ENCODE assay signal across 1 cellular context in the genomic region with DNA sequence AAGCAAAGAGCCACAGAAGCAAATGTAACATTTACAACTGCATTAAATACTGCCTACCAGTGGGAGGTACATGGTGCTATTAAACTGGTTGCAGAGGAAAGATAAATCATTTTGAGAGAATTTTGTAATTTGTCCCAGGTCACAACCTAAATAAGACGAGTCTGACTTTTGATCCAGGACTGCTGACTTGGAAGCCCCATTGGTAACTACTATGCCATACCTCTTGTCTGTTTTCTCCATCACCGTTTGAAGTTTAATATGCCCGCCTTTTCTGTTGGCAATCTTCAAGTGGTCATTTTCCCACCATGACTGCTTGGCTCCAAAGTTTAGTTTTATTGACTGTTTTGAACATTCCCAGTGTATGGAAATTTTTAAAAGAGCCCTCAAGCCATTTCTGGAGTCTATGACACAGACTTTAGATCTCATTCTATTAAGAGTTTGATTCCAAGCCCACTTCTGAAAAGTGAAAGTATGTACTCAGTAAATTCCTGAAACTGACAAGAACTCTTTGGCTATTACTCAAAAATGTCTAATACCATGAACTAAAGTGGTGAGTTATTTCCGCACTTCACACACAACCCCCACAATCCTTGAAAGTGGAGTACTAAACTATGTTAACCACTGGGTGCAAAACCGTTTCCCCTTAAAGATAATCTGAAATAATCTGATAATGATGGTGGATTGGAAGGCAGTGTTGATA.
TF ChIP-seq lines count a peak whose summit lies in the region.

No MANE protein-coding gene starts in this region.

TF ChIP-seq in SK-N-SH, 30 proteins besides CTCF, POLR2A, EP300 and RAD21 (continued from another document):
- TF ChIP-seq, protein P1, sequence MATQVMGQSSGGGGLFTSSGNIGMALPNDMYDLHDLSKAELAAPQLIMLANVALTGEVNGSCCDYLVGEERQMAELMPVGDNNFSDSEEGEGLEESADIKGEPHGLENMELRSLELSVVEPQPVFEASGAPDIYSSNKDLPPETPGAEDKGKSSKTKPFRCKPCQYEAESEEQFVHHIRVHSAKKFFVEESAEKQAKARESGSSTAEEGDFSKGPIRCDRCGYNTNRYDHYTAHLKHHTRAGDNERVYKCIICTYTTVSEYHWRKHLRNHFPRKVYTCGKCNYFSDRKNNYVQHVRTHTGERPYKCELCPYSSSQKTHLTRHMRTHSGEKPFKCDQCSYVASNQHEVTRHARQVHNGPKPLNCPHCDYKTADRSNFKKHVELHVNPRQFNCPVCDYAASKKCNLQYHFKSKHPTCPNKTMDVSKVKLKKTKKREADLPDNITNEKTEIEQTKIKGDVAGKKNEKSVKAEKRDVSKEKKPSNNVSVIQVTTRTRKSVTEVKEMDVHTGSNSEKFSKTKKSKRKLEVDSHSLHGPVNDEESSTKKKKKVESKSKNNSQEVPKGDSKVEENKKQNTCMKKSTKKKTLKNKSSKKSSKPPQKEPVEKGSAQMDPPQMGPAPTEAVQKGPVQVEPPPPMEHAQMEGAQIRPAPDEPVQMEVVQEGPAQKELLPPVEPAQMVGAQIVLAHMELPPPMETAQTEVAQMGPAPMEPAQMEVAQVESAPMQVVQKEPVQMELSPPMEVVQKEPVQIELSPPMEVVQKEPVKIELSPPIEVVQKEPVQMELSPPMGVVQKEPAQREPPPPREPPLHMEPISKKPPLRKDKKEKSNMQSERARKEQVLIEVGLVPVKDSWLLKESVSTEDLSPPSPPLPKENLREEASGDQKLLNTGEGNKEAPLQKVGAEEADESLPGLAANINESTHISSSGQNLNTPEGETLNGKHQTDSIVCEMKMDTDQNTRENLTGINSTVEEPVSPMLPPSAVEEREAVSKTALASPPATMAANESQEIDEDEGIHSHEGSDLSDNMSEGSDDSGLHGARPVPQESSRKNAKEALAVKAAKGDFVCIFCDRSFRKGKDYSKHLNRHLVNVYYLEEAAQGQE (IDR thresholded peaks at IDR 0.05; ENCODE audit: low read depth, low read length), result no peak
- TF ChIP-seq TEAD4 (IDR thresholded peaks at IDR 0.05; ENCODE audit: borderline replicate concordance, insufficient read depth), result 0 out of 2 replicates have a peak, but pooled peaks have one; percentile 16
- no peak for TF ChIP-seq FOXM1 (IDR thresholded peaks at IDR 0.05; ENCODE audit: low read depth)
- TF ChIP-seq SIN3A (IDR thresholded peaks at IDR 0.05; ENCODE audit: borderline replicate concordance, low read depth, low read length), result no peak
- no peak for TF ChIP-seq IRF3 (IDR thresholded peaks at IDR 0.05; ENCODE audit: low read depth, low read length)
- TF ChIP-seq RFX5 (IDR thresholded peaks at IDR 0.05; ENCODE audit: low read length), result no peak
- no peak for TF ChIP-seq GATA2 (CRISPR knock-in tag; IDR thresholded peaks at IDR 0.05)
- no peak for TF ChIP-seq GABPA (IDR thresholded peaks at IDR 0.05; ENCODE audit: low read depth)
- 0 out of 2 replicates have a peak, but pooled peaks have one; percentile 17 for TF ChIP-seq JUND (IDR thresholded peaks at IDR 0.05)
- no peak for TF ChIP-seq ELF1 (IDR thresholded peaks at IDR 0.05)
- TF ChIP-seq, protein P2, sequence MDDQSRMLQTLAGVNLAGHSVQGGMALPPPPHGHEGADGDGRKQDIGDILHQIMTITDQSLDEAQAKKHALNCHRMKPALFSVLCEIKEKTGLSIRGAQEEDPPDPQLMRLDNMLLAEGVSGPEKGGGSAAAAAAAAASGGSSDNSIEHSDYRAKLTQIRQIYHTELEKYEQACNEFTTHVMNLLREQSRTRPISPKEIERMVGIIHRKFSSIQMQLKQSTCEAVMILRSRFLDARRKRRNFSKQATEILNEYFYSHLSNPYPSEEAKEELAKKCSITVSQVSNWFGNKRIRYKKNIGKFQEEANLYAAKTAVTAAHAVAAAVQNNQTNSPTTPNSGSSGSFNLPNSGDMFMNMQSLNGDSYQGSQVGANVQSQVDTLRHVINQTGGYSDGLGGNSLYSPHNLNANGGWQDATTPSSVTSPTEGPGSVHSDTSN (IDR thresholded peaks at IDR 0.05), result peak; percentile 55
